Comparison of ENCODE assay signal across 10 cellular contexts in the genomic region with DNA sequence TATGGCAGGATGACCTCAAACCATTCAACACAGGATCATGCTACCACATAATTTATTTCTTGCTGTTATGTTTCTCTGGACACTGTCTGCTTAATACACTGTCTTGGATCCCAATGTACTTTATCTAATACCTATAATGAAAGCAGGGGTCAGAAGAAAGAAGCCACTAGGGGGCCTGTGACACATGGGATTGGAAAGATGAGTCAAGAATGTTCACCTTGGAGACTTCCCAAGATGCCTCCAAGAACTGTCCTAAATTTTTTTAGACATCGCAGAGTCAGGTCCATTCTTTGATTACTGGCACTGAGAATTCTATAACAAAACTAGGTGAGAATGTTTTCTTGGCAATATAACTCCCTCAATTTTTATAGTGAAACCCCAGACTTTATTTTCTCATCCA.
DNase-seq lines count a peak whose midpoint lies in the region; ATAC-seq, FAIRE-seq and TF ChIP-seq lines count a peak whose summit lies in the region.
"Had no signal": no experiment of that assay in that cellular context is flagged by ENCODE, and none has a peak within 500 bp of the region (broad histone marks: within the 10 kb centered on the region; RNA-seq: fewer than 3 reads in every experiment).

No MANE protein-coding gene starts in this region.

- no peak overlapping the region for H3K4me3 Mint-ChIP-seq in activated naive CD4-positive, alpha-beta T cell treated with anti-CD3 and anti-CD28 coated beads for 36 hours
- H3K4me3 Mint-ChIP-seq: naive thymus-derived CD4-positive, alpha-beta T cell had no signal

- RAD21 ChIA-PET in GM12878 (lab: Charles Lee; ENCODE audit: unreplicated experiment), result interaction anchor here (0.9 to 1.9 kb wide), 4 partner anchors 23 to 230 kb away, joined by 3 to 10 read pairs (median 6); no protein-coding TSS in a partner anchor

- no peak for FAIRE-seq in GM12878 (lab: Jason Lieb, UNC)

- ATAC-seq in GM12878 (peak; percentile 64), GM18868 (IDR thresholded peaks at IDR 0.05; ENCODE audit: unreplicated experiment) (no peak), HG03135 (IDR thresholded peaks at IDR 0.05; ENCODE audit: unreplicated experiment) (no peak)
- ATAC-seq: naive thymus-derived CD4-positive, alpha-beta T cell had no signal

- H3K36me3 Mint-ChIP-seq in activated naive CD4-positive, alpha-beta T cell treated with anti-CD3 and anti-CD28 coated beads for 36 hours (ENCODE audit: low read depth), result no peaks in the 10 kb centered on the region
- H3K36me3 Mint-ChIP-seq: naive thymus-derived CD4-positive, alpha-beta T cell had no signal

- no TSS peak for BruUV-seq in GM12878 (replicated peaks; lab: Mats Ljungman, UMichigan)

- no peak overlapping the region for H3K27ac Mint-ChIP-seq in activated naive CD4-positive, alpha-beta T cell treated with anti-CD3 and anti-CD28 coated beads for 36 hours
- H3K27ac Mint-ChIP-seq: naive thymus-derived CD4-positive, alpha-beta T cell had no signal

- H3K4me2 ChIP-seq in GM12878 (ENCODE audit: control insufficient read depth, insufficient read depth), result no peak overlapping the region

- WGBS in GM12878 (ENCODE audit: insufficient coverage, insufficient replicate concordance, low lambda C conversion rate, missing lambda C conversion rate), result 58% methylated on average over 1 of the region's 1 CpG
- 63 to 80% methylated on average over 1 of the region's 1 CpG for WGBS in transverse colon (ENCODE audit: low coverage in 1 of 2), 2 donors

- TF ChIP-seq EP300 in Ishikawa (IDR thresholded peaks at IDR 0.05; ENCODE audit: borderline replicate concordance) (no peak), GM12878 (IDR thresholded peaks at IDR 0.05; ENCODE audit: borderline replicate concordance in 1 of 2, control insufficient read depth in 1 of 2, low read depth in 2 of 2, low read length in 2 of 2) (no peak), transverse colon (IDR thresholded peaks at IDR 0.05; ENCODE audit: low read depth) (no peak)

- TF ChIP-seq POLR2A in GM12878 (IDR thresholded peaks at IDR 0.05; ENCODE audit: low read depth, low read length) (no peak), transverse colon (IDR thresholded peaks at IDR 0.05) (no peak)

- peak; percentile 32; the same call in 1 of the 2 replicates for TF ChIP-seq RAD21 in Ishikawa (IDR thresholded peaks at IDR 0.05; ENCODE audit: low read depth)
- peak; percentile 45 for TF ChIP-seq RAD21 in GM12878 (IDR thresholded peaks at IDR 0.05; ENCODE audit: insufficient read depth, low read depth, low read length)

- H4K20me1 ChIP-seq in GM12878 (ENCODE audit: control insufficient read depth, insufficient read depth), result no peaks in the 10 kb centered on the region

- no peaks in the 10 kb centered on the region for H3K79me2 ChIP-seq in GM12878 (ENCODE audit: control insufficient read depth, insufficient read depth, low read length)

- H3K4me3 ChIP-seq in GM12878, result no peak overlapping the region
- H3K4me3 ChIP-seq in transverse colon, result no peak overlapping the region

- H3K27me3 ChIP-seq in GM12878 (replicated peaks in 1 of 2; ENCODE audit: control insufficient read depth in 2 of 2, insufficient read depth in 2 of 2, low read length in 1 of 2) (no peaks in the 10 kb centered on the region), transverse colon (peaks cover 5% of the 10 kb centered on the region)

- no peak overlapping the region for H2AFZ ChIP-seq in GM12878 (ENCODE audit: control insufficient read depth, low read depth, low read length)

- TF ChIP-seq CTCF in GM12878 (IDR thresholded peaks at IDR 0.05 in 2 of 3, conservative IDR thresholded peaks at IDR 0.05 in 1 of 3; ENCODE audit: control insufficient read depth in 2 of 3, extremely low read depth in 1 of 3, insufficient read depth in 1 of 3, low read depth in 3 of 3, low read length in 3 of 3) (peak; percentile 35 to 58 (median 55); a peak in 4 of 6 replicates), transverse colon (IDR thresholded peaks at IDR 0.05) (peak in 3 of 5 experiments; percentile 13 to 25 (median 16))

- POLR2A ChIA-PET in GM12878 (lab: Charles Lee), result no interaction called here

- H3K27me3 Mint-ChIP-seq in activated naive CD4-positive, alpha-beta T cell treated with anti-CD3 and anti-CD28 coated beads for 36 hours (ENCODE audit: low read depth), result peaks cover 26% of the 10 kb centered on the region

- H3K36me3 ChIP-seq in GM12878 (ENCODE audit: control insufficient read depth in 2 of 2, insufficient read depth in 2 of 2, low read length in 1 of 2), result no peaks in the 10 kb centered on the region
- no peaks in the 10 kb centered on the region for H3K36me3 ChIP-seq in transverse colon

- H3K9me3 Mint-ChIP-seq in activated naive CD4-positive, alpha-beta T cell treated with anti-CD3 and anti-CD28 coated beads for 36 hours, result no peaks in the 10 kb centered on the region
- H3K9me3 Mint-ChIP-seq: naive thymus-derived CD4-positive, alpha-beta T cell had no signal

- H3K27ac ChIP-seq in GM12878 (ENCODE audit: control insufficient read depth, insufficient read depth) (no peak overlapping the region), transverse colon (no peak overlapping the region)

- CTCF ChIA-PET in activated naive CD4-positive, alpha-beta T cell treated with anti-CD3 and anti-CD28 coated beads for 36 hours (lab: Charles Lee), result interaction anchor here (0.6 to 1.0 kb wide), 5 partner anchors 19 to 376 kb away, joined by 3 to 4 read pairs (median 3); no protein-coding TSS in a partner anchor
- CTCF ChIA-PET in GM12878 (lab: Yijun Ruan, JAX), result interaction anchor here (0.9 to 3.5 kb wide), 16 partner anchors 11 to 378 kb away, joined by 3 to 24 read pairs (median 4); no protein-coding TSS in a partner anchor

- no peaks in the 10 kb centered on the region for H3K4me1 Mint-ChIP-seq in activated naive CD4-positive, alpha-beta T cell treated with anti-CD3 and anti-CD28 coated beads for 36 hours (ENCODE audit: low read depth)
- H3K4me1 Mint-ChIP-seq: naive thymus-derived CD4-positive, alpha-beta T cell had no signal

- H3K9me3 ChIP-seq in GM12878 (replicated peaks; ENCODE audit: control insufficient read depth, insufficient read depth, low read length), result no peaks in the 10 kb centered on the region; the same call in 2 of the 3 replicates
- no peaks in the 10 kb centered on the region for H3K9me3 ChIP-seq in transverse colon

- SMC1A ChIA-PET in GM12878 (lab: Charles Lee; ENCODE audit: uncharacterized antibody, unreplicated experiment), result interaction anchor here (0.9 to 3.3 kb wide), 13 partner anchors 18 to 401 kb away, joined by 3 to 28 read pairs (median 4); no protein-coding TSS in a partner anchor

- peak; percentile 27 for DNase-seq in activated naive CD4-positive, alpha-beta T cell treated with anti-CD3 and anti-CD28 coated beads for 36 hours
- no peak for DNase-seq in activated naive CD4-positive, alpha-beta T cell (lab: John Stamatoyannopoulos, UW)
- DNase-seq in GM12878 (ENCODE audit: low read depth, low spot score) (no peak), transverse colon (no peak)
- DNase-seq in activated naive CD4-positive, alpha-beta T cell treated with Interleukin-2 at 50 U/mL for 16 hours, result no peak
- DNase-seq: Calu3 had no signal

- no peak overlapping the region for H3K9ac ChIP-seq in GM12878 (ENCODE audit: control insufficient read depth, insufficient read depth, low read length)

- in situ Hi-C loops in GM12878 (cut with MboI) (no loop called here), transverse colon (cut with MboI; ENCODE audit: low pct_ligation_motif_present in 1 of 4, low pct_unique_long_range_greater_than_20kb in 1 of 4, low sequenced_read_pairs in 3 of 4) (loop anchor here in 2 of 4 donors (25.0 kb wide), 1 partner anchor 378 kb away; no protein-coding TSS in a partner anchor)

- H3K4me1 ChIP-seq in GM12878 (ENCODE audit: control insufficient read depth, insufficient read depth, low read length) (no peaks in the 10 kb centered on the region), transverse colon (no peaks in the 10 kb centered on the region)

- intact Hi-C loops in activated naive CD4-positive, alpha-beta T cell treated with anti-CD3 and anti-CD28 coated beads for 36 hours (cut with micrococcal nuclease), result loop anchor here (1.0 to 2.0 kb wide), 4 partner anchors 161 to 377 kb away; no protein-coding TSS in a partner anchor
- intact Hi-C loops in GM12878 (cut with micrococcal nuclease; ENCODE audit: unreplicated experiment) (loop anchor here (2.0 to 5.0 kb wide), 2 partner anchors 127 to 233 kb away; no protein-coding TSS in a partner anchor), transverse colon (cut with DNase I; ENCODE audit: low total_unique reads) (no loop called here)

TF ChIP-seq in Ishikawa, 13 proteins besides CTCF, POLR2A, EP300 and RAD21:
- TF ChIP-seq, protein P1, sequence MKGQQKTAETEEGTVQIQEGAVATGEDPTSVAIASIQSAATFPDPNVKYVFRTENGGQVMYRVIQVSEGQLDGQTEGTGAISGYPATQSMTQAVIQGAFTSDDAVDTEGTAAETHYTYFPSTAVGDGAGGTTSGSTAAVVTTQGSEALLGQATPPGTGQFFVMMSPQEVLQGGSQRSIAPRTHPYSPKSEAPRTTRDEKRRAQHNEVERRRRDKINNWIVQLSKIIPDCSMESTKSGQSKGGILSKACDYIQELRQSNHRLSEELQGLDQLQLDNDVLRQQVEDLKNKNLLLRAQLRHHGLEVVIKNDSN (IDR thresholded peaks at IDR 0.05), result no peak
- TF ChIP-seq ZBTB7A (IDR thresholded peaks at IDR 0.05; ENCODE audit: low read depth) (no peak), CREB1 (IDR thresholded peaks at IDR 0.05; ENCODE audit: low read depth) (no peak), CEBPB (IDR thresholded peaks at IDR 0.05) (no peak), FOXM1 (IDR thresholded peaks at IDR 0.05; ENCODE audit: borderline replicate concordance, low read depth) (no peak), NFIC (IDR thresholded peaks at IDR 0.05) (no peak)
TF ChIP-seq in Ishikawa: peak in this region for 0.

TF ChIP-seq in GM12878, 131 proteins besides CTCF, POLR2A, EP300 and RAD21:
- no peak for TF ChIP-seq BRCA1 (IDR thresholded peaks at IDR 0.05; ENCODE audit: low read depth, low read length)
- TF ChIP-seq CEBPB (IDR thresholded peaks at IDR 0.05; ENCODE audit: borderline replicate concordance in 1 of 2, low read depth in 2 of 2, low read length in 2 of 2), result no peak
- TF ChIP-seq FOXM1 (IDR thresholded peaks at IDR 0.05; ENCODE audit: low read depth, low read length), result no peak
- no peak for TF ChIP-seq EED (IDR thresholded peaks at IDR 0.05; ENCODE audit: low read depth)
- no peak for TF ChIP-seq TCF12 (IDR thresholded peaks at IDR 0.05; ENCODE audit: low read depth, low read length)
- TF ChIP-seq SMC3 (IDR thresholded peaks at IDR 0.05; ENCODE audit: borderline replicate concordance, low read length), result peak; percentile 52; the same call in 1 of the 2 replicates
